8 cellular contexts compared by ENCODE assay signal in genomic region chr12:106149096-106149784, GRCh38. TPM values are rescaled to one million over a fixed set of nuclear protein-coding genes. Genes with fewer than 3 reads are reported as not detected.
DNase-seq lines count a peak whose midpoint lies in the region; ATAC-seq and TF ChIP-seq lines count a peak whose summit lies in the region.

No MANE protein-coding gene starts in this region.

- no peak overlapping the region for H4K12ac ChIP-seq in trophoblast cell (ENCODE audit: low read depth, low read length)

- H3K27ac ChIP-seq in endodermal cell (ENCODE audit: low read depth, low read length) (no peak overlapping the region), trophoblast cell (ENCODE audit: low read depth, low read length) (no peak overlapping the region)

- H3K18ac ChIP-seq in trophoblast cell (ENCODE audit: low read length): no peak overlapping the region

- DNase-seq in GM06990 (ENCODE audit: extremely low read depth, insufficient read length) (no peak), NCI-H82 (lab: John Stamatoyannopoulos, UW) (peak; percentile 67), endodermal cell (peak; percentile 90), trophoblast cell (peak; percentile 50 to 69)
- DNase-seq in T-helper 2 cell treated with Interferon-gamma antibody and Interleukin-4, amounts not matched to agents 5 μg/mL and 100 μg/mL, for 36 hours (ENCODE audit: low spot score): no peak
- no peak for DNase-seq in central memory CD4-positive, alpha-beta T cell
- DNase-seq in activated CD4-positive, CD25-positive, alpha-beta regulatory T cell (lab: John Stamatoyannopoulos, UW): no peak

- no peak overlapping the region for H2BK120ac ChIP-seq in trophoblast cell (ENCODE audit: insufficient read depth, low read length, poor library complexity)

- no peak overlapping the region for H3K4me2 ChIP-seq in trophoblast cell (ENCODE audit: low read length)

- H3K79me2 ChIP-seq in trophoblast cell (ENCODE audit: control insufficient read depth, insufficient read depth, low read length, poor library complexity): no peaks in the 10 kb centered on the region

- H3K4me1 Mint-ChIP-seq in endodermal cell: peaks cover 20% of the 10 kb centered on the region
- H3K4me1 Mint-ChIP-seq in T-helper 2 cell treated with Interferon-gamma antibody and Interleukin-4, amounts not matched to agents 5 μg/mL and 100 μg/mL, for 36 hours (ENCODE audit: low read depth): no peaks in the 10 kb centered on the region

- H3K4me3 ChIP-seq in GM06990 (replicated peaks; ENCODE audit: low read depth, low read length) (no peak overlapping the region), endodermal cell (ENCODE audit: low read length) (no peak overlapping the region), trophoblast cell (ENCODE audit: low read depth, low read length) (no peak overlapping the region)

- ATAC-seq in GM19463 (IDR thresholded peaks at IDR 0.05; ENCODE audit: unreplicated experiment): no peak

- no peaks in the 10 kb centered on the region for H3K9me3 Mint-ChIP-seq in endodermal cell
- no peaks in the 10 kb centered on the region for H3K9me3 Mint-ChIP-seq in T-helper 2 cell treated with Interferon-gamma antibody and Interleukin-4, amounts not matched to agents 5 μg/mL and 100 μg/mL, for 36 hours

- H3K27me3 ChIP-seq in GM06990 (replicated peaks; ENCODE audit: control insufficient read depth, insufficient read depth, low read length) (no peaks in the 10 kb centered on the region), endodermal cell (ENCODE audit: control insufficient read depth, insufficient read depth, low read length, poor library complexity, severe bottlenecking) (no peaks in the 10 kb centered on the region), trophoblast cell (ENCODE audit: insufficient read depth, low read length) (no peaks in the 10 kb centered on the region)

- no peak overlapping the region for H4K8ac ChIP-seq in trophoblast cell (ENCODE audit: low read depth, low read length)

- H2BK5ac ChIP-seq in trophoblast cell (ENCODE audit: low read depth, low read length, poor library complexity): no peak overlapping the region

- H3K36me3 Mint-ChIP-seq in endodermal cell (ENCODE audit: low read depth): no peaks in the 10 kb centered on the region
- H3K36me3 Mint-ChIP-seq in T-helper 2 cell treated with Interferon-gamma antibody and Interleukin-4, amounts not matched to agents 5 μg/mL and 100 μg/mL, for 36 hours (ENCODE audit: low read depth): no peaks in the 10 kb centered on the region

- H2AFZ ChIP-seq in trophoblast cell (ENCODE audit: insufficient read depth, low read length, poor library complexity): no peak overlapping the region

- no peaks in the 10 kb centered on the region for H3K36me3 ChIP-seq in GM06990 (ENCODE audit: control insufficient read depth, insufficient read depth, low read length)
- H3K36me3 ChIP-seq in endodermal cell (ENCODE audit: control insufficient read depth, insufficient read depth, low read length): no peaks in the 10 kb centered on the region
- no peaks in the 10 kb centered on the region for H3K36me3 ChIP-seq in trophoblast cell (ENCODE audit: control insufficient read depth in 1 of 2, insufficient read depth in 2 of 2, low read length in 2 of 2)

- no peak overlapping the region for H3K4ac ChIP-seq in trophoblast cell (ENCODE audit: low read depth, low read length)

- WGBS in endodermal cell (ENCODE audit: insufficient coverage in 1 of 2, insufficient read length in 1 of 2), 2 experiments: 79% methylated on average over 10 of the region's 10 CpGs
- WGBS in trophoblast cell (ENCODE audit: extremely low coverage, insufficient coverage, insufficient read length): no CpG with 5 or more reads among the region's 10 CpGs

- H3K9me3 ChIP-seq in endodermal cell (ENCODE audit: control insufficient read depth, low read length) (no peaks in the 10 kb centered on the region), trophoblast cell (ENCODE audit: insufficient read depth, low read depth, low read length) (no peaks in the 10 kb centered on the region)

- H3K79me1 ChIP-seq in trophoblast cell (ENCODE audit: low read length): peaks cover 2% of the 10 kb centered on the region

- no peak overlapping the region for H3K27ac Mint-ChIP-seq in endodermal cell
- H3K27ac Mint-ChIP-seq in T-helper 2 cell treated with Interferon-gamma antibody and Interleukin-4, amounts not matched to agents 5 μg/mL and 100 μg/mL, for 36 hours: no peak overlapping the region

- H3K27me3 Mint-ChIP-seq in endodermal cell (ENCODE audit: insufficient read depth): no peaks in the 10 kb centered on the region
- peaks cover 14% of the 10 kb centered on the region for H3K27me3 Mint-ChIP-seq in T-helper 2 cell treated with Interferon-gamma antibody and Interleukin-4, amounts not matched to agents 5 μg/mL and 100 μg/mL, for 36 hours (ENCODE audit: low read depth)

- H3K23ac ChIP-seq in trophoblast cell (ENCODE audit: low read length): no peak overlapping the region

- H2BK12ac ChIP-seq in trophoblast cell (ENCODE audit: low read length): no peak overlapping the region

- H3K4me3 Mint-ChIP-seq in endodermal cell: no peak overlapping the region
- H3K4me3 Mint-ChIP-seq in T-helper 2 cell treated with Interferon-gamma antibody and Interleukin-4, amounts not matched to agents 5 μg/mL and 100 μg/mL, for 36 hours: no peak overlapping the region

- H3K14ac ChIP-seq in trophoblast cell (ENCODE audit: low read length): no peak overlapping the region

- no peak overlapping the region for H3K9ac ChIP-seq in endodermal cell (ENCODE audit: extremely low read depth, low read length, poor library complexity, severe bottlenecking)
- no peak overlapping the region for H3K9ac ChIP-seq in trophoblast cell (ENCODE audit: low read length)

- no peak overlapping the region for H2AK5ac ChIP-seq in trophoblast cell (ENCODE audit: low read length)

- H3K4me1 ChIP-seq in endodermal cell (ENCODE audit: control insufficient read depth, insufficient read depth, low read length) (peaks cover 5% of the 10 kb centered on the region), trophoblast cell (ENCODE audit: control insufficient read depth in 1 of 2, insufficient read depth in 2 of 2, low read length in 2 of 2) (peaks cover 2 to 8% of the 10 kb centered on the region in 2 experiments)

- H4K91ac ChIP-seq in trophoblast cell (ENCODE audit: low read depth, low read length): no peak overlapping the region

- TF ChIP-seq CTCF in GM06990 (IDR thresholded peaks at IDR 0.05; ENCODE audit: insufficient read depth, low read length, poor library complexity, severe bottlenecking): peak; percentile 64
- peak; percentile 81 for TF ChIP-seq CTCF in endodermal cell (conservative IDR thresholded peaks at IDR 0.05)

RNA-seq across cellular contexts. Expression of gene NUAK1, which starts 10.5 kb away (rescaled TPM):
- 10 to 100 TPM; 14.0 to 16.8 TPM for total RNA-seq in endodermal cell
- polyA plus RNA-seq in endodermal cell (2013, experiment 1 of 2): 29.7 TPM
- 27.3 TPM for polyA plus RNA-seq in endodermal cell (2013, experiment 2 of 2)
- polyA plus RNA-seq in trophoblast cell (2013): 34.0 and 34.8 TPM in 2 replicates

Comparison
In these comparisons a context has a peak if more than half of its experiments do, and no peak if none do; other contexts are left out.
1. DNase-seq: peak in NCI-H82 (single experiment), endodermal cell (single experiment) and trophoblast cell (2 of 2); none in GM06990 (single experiment), T-helper 2 cell treated with Interferon-gamma antibody and Interleukin-4, amounts not matched to agents 5 μg/mL and 100 μg/mL, for 36 hours (single experiment), central memory CD4-positive, alpha-beta T cell (single experiment) and activated CD4-positive, CD25-positive, alpha-beta regulatory T cell (0 of 4).